In the genomic region with DNA sequence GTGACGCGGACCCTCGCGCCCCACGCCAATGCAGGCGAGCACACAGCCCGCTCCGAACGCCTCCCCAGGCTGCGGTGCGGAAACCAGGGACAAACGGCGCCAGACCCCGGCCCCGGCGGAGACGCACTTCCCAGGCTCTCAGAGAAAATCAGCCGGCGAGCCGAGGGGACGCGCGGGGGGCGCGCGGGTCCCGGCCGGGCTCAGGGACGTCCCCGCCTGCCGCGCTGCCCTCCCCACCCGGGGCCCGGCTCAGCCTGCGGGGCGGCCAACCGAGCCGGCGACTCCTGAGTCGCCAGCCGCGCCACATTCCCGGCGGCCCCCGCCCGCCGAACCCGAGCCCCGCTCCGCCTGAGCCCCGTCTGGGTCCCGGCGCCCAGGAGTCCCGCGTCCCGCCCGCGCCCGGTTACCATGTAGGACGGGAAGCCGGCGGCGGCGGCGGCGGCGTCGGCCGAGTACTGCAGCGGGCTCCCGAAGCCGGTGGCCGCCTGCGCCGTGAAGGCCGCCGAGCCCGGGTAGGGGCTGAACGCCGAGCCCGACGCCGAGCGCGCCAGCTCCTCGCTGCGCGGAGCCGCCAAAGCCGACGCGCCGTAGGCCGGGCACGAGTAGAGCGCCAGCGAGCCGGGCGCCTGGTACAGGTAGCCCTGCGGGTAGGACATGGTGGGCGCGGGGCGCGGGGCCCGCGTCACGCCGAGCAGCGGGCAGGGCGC, we compare ENCODE assay signal across 10 cellular contexts. TPM values are rescaled to one million over a fixed set of nuclear protein-coding genes. Genes with fewer than 3 reads are reported as not detected.
DNase-seq lines count a peak whose midpoint lies in the region; ATAC-seq and TF ChIP-seq lines count a peak whose summit lies in the region.
"Had no signal": no experiment of that assay in that cellular context is flagged by ENCODE, and none has a peak within 500 bp of the region (broad histone marks: within the 10 kb centered on the region; RNA-seq: fewer than 3 reads in every experiment).

No MANE protein-coding gene starts in this region.

- POLR2A ChIA-PET in CD4-positive, alpha-beta T cell (lab: Charles Lee) = no interaction called here

- H3K4me1 Mint-ChIP-seq in natural killer cell treated with Interleukin-12 subunit alpha and Interleukin-12 subunit beta and Interleukin-15 and Interleukin-18, amount 100 ng/mL, for 72 hours (ENCODE audit: low read depth in 2 of 2) = peaks cover 0 to 2% of the 10 kb centered on the region in 2 donors
- H3K4me1 Mint-ChIP-seq in CD4-positive, alpha-beta T cell (ENCODE audit: low read depth) = peaks cover 8% of the 10 kb centered on the region

- H3K36me3 Mint-ChIP-seq in natural killer cell treated with Interleukin-12 subunit alpha and Interleukin-12 subunit beta and Interleukin-15 and Interleukin-18, amount 100 ng/mL, for 72 hours = peaks cover 5% of the 10 kb centered on the region
- H3K36me3 Mint-ChIP-seq in CD4-positive, alpha-beta T cell (ENCODE audit: low read depth) = no peaks in the 10 kb centered on the region

- DNase-seq in NCI-H2196 (lab: John Stamatoyannopoulos, UW; ENCODE audit: unreplicated experiment) = peak; percentile 51
- DNase-seq in NCI-H2196 treated with DMSO at 0.1 percent for 48 hours (lab: John Stamatoyannopoulos, UW; ENCODE audit: unreplicated experiment) = no peak
- peak in 1 of 2 donors; percentile 32 for DNase-seq in cardiac fibroblast (ENCODE audit: low read depth in 2 of 2)
- peak; percentile 76 for DNase-seq in left kidney (ENCODE audit: low read depth, low spot score)
- DNase-seq in tibial artery = no peak
- no peak for DNase-seq in natural killer cell treated with Interleukin-12 subunit alpha and Interleukin-12 subunit beta and Interleukin-15 and Interleukin-18, amount 100 ng/mL, for 72 hours (ENCODE audit: low spot score)
- DNase-seq in CD4-positive, alpha-beta T cell = no peak
- DNase-seq: activated T-cell treated with anti-CD3 and anti-CD28 coated beads, Interleukin-2, amount 50 U/mL, for 24 hours; KBM-7 had no signal

- H3K27ac Mint-ChIP-seq in natural killer cell treated with Interleukin-12 subunit alpha and Interleukin-12 subunit beta and Interleukin-15 and Interleukin-18, amount 100 ng/mL, for 72 hours = no peak overlapping the region
- H3K27ac Mint-ChIP-seq in CD4-positive, alpha-beta T cell = no peak overlapping the region

- H3K4me1 ChIP-seq in tibial artery = peaks cover 0 to 56% (median 50%) of the 10 kb centered on the region in 4 donors

- H3K9me3 ChIP-seq in tibial artery = no peaks in the 10 kb centered on the region
- no peaks in the 10 kb centered on the region for H3K9me3 ChIP-seq in CD4-positive, alpha-beta T cell (ENCODE audit: control insufficient read depth, low read length)

- no peak overlapping the region for H3K27ac ChIP-seq in tibial artery
- no peak overlapping the region for H3K27ac ChIP-seq in CD4-positive, alpha-beta T cell (ENCODE audit: low read depth, low read length)

- H3K36me3 ChIP-seq in tibial artery = no peaks in the 10 kb centered on the region

- CTCF ChIA-PET in CD4-positive, alpha-beta T cell (lab: Charles Lee) = no interaction called here

- intact Hi-C loops in tibial artery (cut with DNase I; ENCODE audit: low total_unique reads) = no loop called here
- intact Hi-C loops in CD4-positive, alpha-beta T cell (cut with DNase I, micrococcal nuclease) = no loop called here

- peaks cover 27 to 48% of the 10 kb centered on the region in 2 donors for H3K27me3 Mint-ChIP-seq in natural killer cell treated with Interleukin-12 subunit alpha and Interleukin-12 subunit beta and Interleukin-15 and Interleukin-18, amount 100 ng/mL, for 72 hours
- peaks cover 58% of the 10 kb centered on the region for H3K27me3 Mint-ChIP-seq in CD4-positive, alpha-beta T cell

- H3K27me3 ChIP-seq in tibial artery = peaks cover 0 to 93% of the 10 kb centered on the region in 2 donors
- H3K27me3 ChIP-seq in CD4-positive, alpha-beta T cell (ENCODE audit: control insufficient read depth, insufficient read depth, low read length) = peaks cover 72% of the 10 kb centered on the region

- H3K9me3 Mint-ChIP-seq in natural killer cell treated with Interleukin-12 subunit alpha and Interleukin-12 subunit beta and Interleukin-15 and Interleukin-18, amount 100 ng/mL, for 72 hours = no peaks in the 10 kb centered on the region
- no peaks in the 10 kb centered on the region for H3K9me3 Mint-ChIP-seq in CD4-positive, alpha-beta T cell

- ATAC-seq in HG03159 (IDR thresholded peaks at IDR 0.05; ENCODE audit: unreplicated experiment) = no peak
- no peak for ATAC-seq in natural killer cell treated with Interleukin-12 subunit alpha and Interleukin-12 subunit beta and Interleukin-15 and Interleukin-18, amount 100 ng/mL, for 72 hours
- no peak for ATAC-seq in CD4-positive, alpha-beta T cell (ENCODE audit: poor library complexity)

- TF ChIP-seq CTCF in cardiac fibroblast (IDR thresholded peaks at IDR 0.05; ENCODE audit: low read depth, low read length) (no peak), tibial artery (IDR thresholded peaks at IDR 0.05) (no peak)
- no peak for TF ChIP-seq CTCF in CD4-positive, alpha-beta T cell (IDR thresholded peaks at IDR 0.05)

- H3K4me3 ChIP-seq in cardiac fibroblast (replicated peaks in 1 of 2; ENCODE audit: low read depth in 2 of 2, low read length in 2 of 2) = peak overlapping the region; percentile 19 to 60
- H3K4me3 ChIP-seq in tibial artery = peak overlapping the region; percentile 41 to 51

- H3K4me3 Mint-ChIP-seq in natural killer cell treated with Interleukin-12 subunit alpha and Interleukin-12 subunit beta and Interleukin-15 and Interleukin-18, amount 100 ng/mL, for 72 hours = no peak overlapping the region
- no peak overlapping the region for H3K4me3 Mint-ChIP-seq in CD4-positive, alpha-beta T cell
- H3K4me3 Mint-ChIP-seq: activated T-cell treated with anti-CD3 and anti-CD28 coated beads, Interleukin-2, amount 50 U/mL, for 24 hours had no signal

RNA-seq across cellular contexts. Expression of gene IRX2, which starts 0.6 kb away (rescaled TPM):
- total RNA-seq in natural killer cell treated with Interleukin-12 subunit alpha and Interleukin-12 subunit beta and Interleukin-15 and Interleukin-18, amount 100 ng/mL, for 72 hours = not detected
- not detected for total RNA-seq in CD4-positive, alpha-beta T cell

Comparison
In these comparisons a context has a peak if more than half of its experiments do, and no peak if none do; other contexts are left out.
1. DNase-seq: peak in NCI-H2196 (single experiment) and left kidney (single experiment); none in NCI-H2196 treated with DMSO at 0.1 percent for 48 hours (single experiment), tibial artery (0 of 2), natural killer cell treated with Interleukin-12 subunit alpha and Interleukin-12 subunit beta and Interleukin-15 and Interleukin-18, amount 100 ng/mL, for 72 hours (single experiment) and CD4-positive, alpha-beta T cell (0 of 10).